ENCODE assay signal across 8 cellular contexts in genomic region chr10:14602807-14603538, GRCh38.
DNase-seq lines count a peak whose midpoint lies in the region; ATAC-seq, FAIRE-seq and TF ChIP-seq lines count a peak whose summit lies in the region.

No MANE protein-coding gene starts in this region.

- H3K4me1 ChIP-seq in thoracic aorta (ENCODE audit: control insufficient read depth in 1 of 2, low read depth in 2 of 2), result peaks cover 9 to 29% of the 10 kb centered on the region in 2 donors

- H3K9me3 ChIP-seq in thoracic aorta, result no peaks in the 10 kb centered on the region

- peak overlapping the region; percentile 77 for H3K4me3 ChIP-seq in thoracic aorta

- H3K27me3 ChIP-seq in layer of hippocampus (ENCODE audit: control insufficient read depth, insufficient read depth, low read length), result no peaks in the 10 kb centered on the region
- no peaks in the 10 kb centered on the region for H3K27me3 ChIP-seq in thoracic aorta (replicated peaks; ENCODE audit: insufficient read depth)

- no peaks in the 10 kb centered on the region for H3K27me3 Mint-ChIP-seq in activated CD4-positive, alpha-beta T cell treated with anti-CD3 and anti-CD28 coated beads, Interleukin-2, amount 10 ng/mL, durations not matched to agents 24 days and 14 days
- H3K27me3 Mint-ChIP-seq in activated naive CD8-positive, alpha-beta T cell treated with anti-CD3 and anti-CD28 coated beads, Interleukin-2, amount 50 U/mL, for 24 hours, result no peaks in the 10 kb centered on the region

- peak overlapping the region; percentile 97 for H3K4me3 Mint-ChIP-seq in activated CD4-positive, alpha-beta T cell treated with anti-CD3 and anti-CD28 coated beads, Interleukin-2, amount 10 ng/mL, durations not matched to agents 24 days and 14 days
- H3K4me3 Mint-ChIP-seq in activated naive CD8-positive, alpha-beta T cell treated with anti-CD3 and anti-CD28 coated beads, Interleukin-2, amount 50 U/mL, for 24 hours, result peak overlapping the region; percentile 99

- FAIRE-seq in GM19239 (lab: Jason Lieb, UNC), result no peak

- intact Hi-C loops in activated CD4-positive, alpha-beta T cell treated with anti-CD3 and anti-CD28 coated beads, Interleukin-2, amount 10 ng/mL, durations not matched to agents 24 days and 14 days (cut with micrococcal nuclease), result no loop called here

- ATAC-seq in activated naive CD8-positive, alpha-beta T cell treated with anti-CD3 and anti-CD28 coated beads, Interleukin-2, amount 50 U/mL, for 24 hours, result no peak
- no peak for ATAC-seq in thoracic aorta (ENCODE audit: insufficient number of reproducible peaks, low FRiP score, low read depth)
- no peak for ATAC-seq in HG02571 (IDR thresholded peaks at IDR 0.05; ENCODE audit: unreplicated experiment)

- peaks cover 9% of the 10 kb centered on the region for H3K9me3 Mint-ChIP-seq in activated CD4-positive, alpha-beta T cell treated with anti-CD3 and anti-CD28 coated beads, Interleukin-2, amount 10 ng/mL, durations not matched to agents 24 days and 14 days
- peaks cover 12% of the 10 kb centered on the region for H3K9me3 Mint-ChIP-seq in activated naive CD8-positive, alpha-beta T cell treated with anti-CD3 and anti-CD28 coated beads, Interleukin-2, amount 50 U/mL, for 24 hours

- no peak for TF ChIP-seq CTCF in thoracic aorta (IDR thresholded peaks at IDR 0.05)

- no peaks in the 10 kb centered on the region for H3K36me3 ChIP-seq in thoracic aorta

- H3K27ac ChIP-seq in layer of hippocampus (ENCODE audit: low read depth, low read length) (peak overlapping the region; percentile 35), thoracic aorta (peak overlapping the region in 1 of 2 donors; percentile 39)

- H3K27ac Mint-ChIP-seq in activated CD4-positive, alpha-beta T cell treated with anti-CD3 and anti-CD28 coated beads, Interleukin-2, amount 10 ng/mL, durations not matched to agents 24 days and 14 days, result peak overlapping the region; percentile 98
- H3K27ac Mint-ChIP-seq in activated naive CD8-positive, alpha-beta T cell treated with anti-CD3 and anti-CD28 coated beads, Interleukin-2, amount 50 U/mL, for 24 hours, result peak overlapping the region; percentile 97

- peaks cover 77% of the 10 kb centered on the region for H3K4me1 Mint-ChIP-seq in activated CD4-positive, alpha-beta T cell treated with anti-CD3 and anti-CD28 coated beads, Interleukin-2, amount 10 ng/mL, durations not matched to agents 24 days and 14 days
- H3K4me1 Mint-ChIP-seq in activated naive CD8-positive, alpha-beta T cell treated with anti-CD3 and anti-CD28 coated beads, Interleukin-2, amount 50 U/mL, for 24 hours, result peaks cover 84% of the 10 kb centered on the region

- no peak for DNase-seq in activated CD4-positive, alpha-beta T cell treated with anti-CD3 and anti-CD28 coated beads, Interleukin-2, amount 10 ng/mL, durations not matched to agents 24 days and 14 days
- no peak for DNase-seq in activated CD4-positive, alpha-beta T cell treated with anti-CD3 and anti-CD28 coated beads for 48 hours
- DNase-seq in activated naive CD8-positive, alpha-beta T cell treated with anti-CD3 and anti-CD28 coated beads, Interleukin-2, amount 50 U/mL, for 24 hours, result no peak
- DNase-seq in thoracic aorta (ENCODE audit: low spot score), result no peak
- DNase-seq in cerebellar nuclear complex (lab: John Stamatoyannopoulos, UW), result no peak
- no peak for DNase-seq in GM19239 (ENCODE audit: insufficient read length, low spot score)

- peaks cover 49% of the 10 kb centered on the region for H3K36me3 Mint-ChIP-seq in activated CD4-positive, alpha-beta T cell treated with anti-CD3 and anti-CD28 coated beads, Interleukin-2, amount 10 ng/mL, durations not matched to agents 24 days and 14 days (ENCODE audit: low read depth)
- peaks cover 46% of the 10 kb centered on the region for H3K36me3 Mint-ChIP-seq in activated naive CD8-positive, alpha-beta T cell treated with anti-CD3 and anti-CD28 coated beads, Interleukin-2, amount 50 U/mL, for 24 hours (ENCODE audit: low read depth)
